In genomic region chr18:79680100-79680879, GRCh38 we compare ENCODE assay signal across 8 cellular contexts. TPM values are rescaled to one million over a fixed set of nuclear protein-coding genes. Genes with fewer than 3 reads are reported as not detected.
DNase-seq lines count a peak whose midpoint lies in the region; ATAC-seq, FAIRE-seq and TF ChIP-seq lines count a peak whose summit lies in the region.

No MANE protein-coding gene starts in this region.

- BruUV-seq in HepG2 (replicated peaks; lab: Mats Ljungman, UMichigan) = TSS peak; percentile 52

- peaks cover 52% of the 10 kb centered on the region for H3K4me1 Mint-ChIP-seq in stimulated activated memory B cell treated with anti-CD40 and anti-IgM and Interleukin-4, amounts not matched to agents 10 μg/mL and 1 μg/mL and 100 μg/mL, for 72 hours

- WGBS in HepG2 (ENCODE audit: low lambda C conversion rate) = 5% methylated on average over 23 of the region's 54 CpGs

- no peaks in the 10 kb centered on the region for H3K27me3 Mint-ChIP-seq in stimulated activated memory B cell treated with anti-CD40 and anti-IgM and Interleukin-4, amounts not matched to agents 10 μg/mL and 1 μg/mL and 100 μg/mL, for 72 hours

- CTCF ChIA-PET in AG04450 (lab: Charles Lee) (interaction anchor here (1.0 to 1.5 kb wide), 2 partner anchors 300 to 355 kb away, joined by 3 to 4 read pairs; partner anchors contain the start of gene RBFA), HepG2 (lab: Yijun Ruan, JAX; ENCODE audit: low intra/inter-chr PET ratio, low total read pairs) (no interaction called here)

- no peak overlapping the region for H2AFZ ChIP-seq in HepG2 (ENCODE audit: low read length)

- H3K9me3 ChIP-seq in AG04450 (ENCODE audit: control insufficient read depth, insufficient read depth, low read length) = no peaks in the 10 kb centered on the region; the same call in 1 of the 2 replicates
- H3K9me3 ChIP-seq in HepG2 (ENCODE audit: low read length) = no peaks in the 10 kb centered on the region

- DNase-seq in AG04450 (ENCODE audit: low read depth, low spot score) = no peak
- DNase-seq in SK-MEL-5 (ENCODE audit: low read depth, low spot score) = peak; percentile 35
- DNase-seq in T47D (ENCODE audit: low read depth in 1 of 2, low spot score in 1 of 2) = peak; percentile 36 to 45
- DNase-seq in HepG2 (ENCODE audit: low spot score) = peak; percentile 41
- no peak for DNase-seq in sciatic nerve (ENCODE audit: low spot score)

- H3K27ac Mint-ChIP-seq in stimulated activated memory B cell treated with anti-CD40 and anti-IgM and Interleukin-4, amounts not matched to agents 10 μg/mL and 1 μg/mL and 100 μg/mL, for 72 hours = peak overlapping the region; percentile 94

- ATAC-seq in GM18868 (IDR thresholded peaks at IDR 0.05; ENCODE audit: unreplicated experiment) = peak; percentile 0
- ATAC-seq in HG03469 (IDR thresholded peaks at IDR 0.05; ENCODE audit: unreplicated experiment) = peak; percentile 0
- peak; percentile 5 for ATAC-seq in HepG2
- ATAC-seq in stimulated activated memory B cell treated with anti-CD40 and anti-IgM and Interleukin-4, amounts not matched to agents 10 μg/mL and 1 μg/mL and 100 μg/mL, for 72 hours = peak; percentile 1
- no peak for ATAC-seq in sciatic nerve

- POLR2A ChIA-PET in AG04450 (lab: Yijun Ruan, JAX) = interaction anchor here (0.5 kb wide), 1 partner anchor 430 kb away, joined by 3 read pairs; no protein-coding TSS in a partner anchor
- POLR2A ChIA-PET in HepG2 (lab: Yijun Ruan, JAX) = no interaction called here

- peak overlapping the region; percentile 98 for H3K4me2 ChIP-seq in HepG2 (ENCODE audit: low read depth, low read length)

- TF ChIP-seq RAD21 in HepG2 (CRISPR knock-in tag; IDR thresholded peaks at IDR 0.05) = no peak

- H3K27ac ChIP-seq in AG04450 (ENCODE audit: low read depth, low read length) (no peak overlapping the region), HepG2 (ENCODE audit: extremely low read length, insufficient read depth, low read length) (peak overlapping the region; percentile 95)

- no peak for TF ChIP-seq POLR2A in HepG2 (IDR thresholded peaks at IDR 0.05; ENCODE audit: insufficient read depth in 1 of 2, low read depth in 2 of 2, low read length in 2 of 2)

- H4K20me1 ChIP-seq in HepG2 (ENCODE audit: insufficient read depth, low read length) = peaks cover 10% of the 10 kb centered on the region; the same call in 1 of the 2 replicates

- H3K36me3 Mint-ChIP-seq in stimulated activated memory B cell treated with anti-CD40 and anti-IgM and Interleukin-4, amounts not matched to agents 10 μg/mL and 1 μg/mL and 100 μg/mL, for 72 hours = peaks cover 5% of the 10 kb centered on the region

- H3K4me3 ChIP-seq in AG04450 (ENCODE audit: low read depth, low read length) (peak overlapping the region; percentile 79), HepG2 (replicated peaks in 1 of 3; ENCODE audit: insufficient read depth in 1 of 3, low read depth in 2 of 3, low read length in 3 of 3) (peak overlapping the region; percentile 74 to 90 (median 89))

- peaks cover 2 to 5% of the 10 kb centered on the region in 2 experiments; a peak in 2 of 5 replicates for H3K36me3 ChIP-seq in HepG2 (replicated peaks in 1 of 2; ENCODE audit: control insufficient read depth in 1 of 2, insufficient read depth in 2 of 2, low read length in 2 of 2)

- peaks cover 48% of the 10 kb centered on the region for H3K4me1 ChIP-seq in HepG2 (ENCODE audit: insufficient read depth, low read length)

- peak overlapping the region; percentile 78 for H3K4me3 Mint-ChIP-seq in stimulated activated memory B cell treated with anti-CD40 and anti-IgM and Interleukin-4, amounts not matched to agents 10 μg/mL and 1 μg/mL and 100 μg/mL, for 72 hours

- TF ChIP-seq EP300 in HepG2 (IDR thresholded peaks at IDR 0.05; ENCODE audit: low read depth in 2 of 2, low read length in 2 of 2) (no peak), HepG2 (CRISPR knock-in tag; IDR thresholded peaks at IDR 0.05; ENCODE audit: borderline replicate concordance) (no peak)

- H3K9ac ChIP-seq in HepG2 (ENCODE audit: insufficient read depth, low read depth, low read length) = peak overlapping the region; percentile 96

- H3K9me3 Mint-ChIP-seq in stimulated activated memory B cell treated with anti-CD40 and anti-IgM and Interleukin-4, amounts not matched to agents 10 μg/mL and 1 μg/mL and 100 μg/mL, for 72 hours = no peaks in the 10 kb centered on the region

- peak; percentile 59 for FAIRE-seq in HepG2 (lab: Jason Lieb, UNC)

- intact Hi-C loops in HepG2 (cut with micrococcal nuclease; ENCODE audit: unreplicated experiment) = no loop called here
- intact Hi-C loops in sciatic nerve (cut with DNase I) = no loop called here

- in situ Hi-C loops in SK-MEL-5 (cut with HindIII; ENCODE audit: low pct_unique_long_range_greater_than_20kb, low sequenced_read_pairs) (no loop called here), T47D (cut with HindIII; ENCODE audit: low pct_unique_long_range_greater_than_20kb, low sequenced_read_pairs) (no loop called here), HepG2 (cut with HindIII; ENCODE audit: extremely low pct_ligation_motif_present, low pct_unique_long_range_greater_than_20kb) (no loop called here)

- peaks cover 58% of the 10 kb centered on the region for H3K79me2 ChIP-seq in HepG2 (ENCODE audit: insufficient read depth, low read length)

- H3K27me3 ChIP-seq in AG04450 (ENCODE audit: control insufficient read depth, insufficient read depth, low read length) (no peaks in the 10 kb centered on the region), HepG2 (ENCODE audit: control insufficient read depth in 1 of 2, insufficient read depth in 2 of 2, low read length in 2 of 2) (no peaks in the 10 kb centered on the region; a peak in 1 of 5 replicates)

- TF ChIP-seq CTCF in AG04450 (IDR thresholded peaks at IDR 0.05; ENCODE audit: low read depth, low read length) (peak; percentile 4; the same call in 1 of the 2 replicates), HepG2 (CRISPR knock-in tag; IDR thresholded peaks at IDR 0.05) (no peak)

TF ChIP-seq in HepG2, 621 proteins besides CTCF, POLR2A, EP300 and RAD21 (continues in another document):
- TF ChIP-seq HMG20B (CRISPR knock-in tag; conservative IDR thresholded peaks at IDR 0.05) = no peak
- TF ChIP-seq MED1 (CRISPR knock-in tag; IDR thresholded peaks at IDR 0.05) = 0 out of 2 replicates have a peak, but pooled peaks have one; percentile 15
- TF ChIP-seq MYC (CRISPR knock-in tag; IDR thresholded peaks at IDR 0.05; ENCODE audit: borderline replicate concordance) = peak; percentile 7; the same call in 1 of the 2 replicates
- peak; percentile 33; the same call in 1 of the 2 replicates for TF ChIP-seq EED (CRISPR knock-in tag; IDR thresholded peaks at IDR 0.05)
- TF ChIP-seq MEIS2 (CRISPR knock-in tag; IDR thresholded peaks at IDR 0.05) = no peak
- TF ChIP-seq ZNF724P (CRISPR knock-in tag; IDR thresholded peaks at IDR 0.05; ENCODE audit: borderline replicate concordance) = 0 out of 2 replicates have a peak, but pooled peaks have one; percentile 23
- 0 out of 2 replicates have a peak, but pooled peaks have one; percentile 40 for TF ChIP-seq RFXAP (CRISPR knock-in tag; IDR thresholded peaks at IDR 0.05; ENCODE audit: borderline replicate concordance)
- TF ChIP-seq ZNF614 (CRISPR knock-in tag; IDR thresholded peaks at IDR 0.05; ENCODE audit: borderline replicate concordance) = 0 out of 2 replicates have a peak, but pooled peaks have one; percentile 39

RNA-seq across cellular contexts. Expression of gene CTDP1, which starts 0.7 kb away (rescaled TPM):
- polyA plus RNA-seq in AG04450 (2011; rRNA removed) (8.4 and 10.0 TPM in 2 replicates), HepG2 (2011; rRNA removed) (6.9 and 8.0 TPM in 2 replicates)
- polyA minus RNA-seq in AG04450 (2011; rRNA and poly(A)+ RNA removed) = 9.9 and 15.2 TPM in 2 replicates
- 17.6 and 21.6 TPM in 2 replicates for total RNA-seq in SK-MEL-5 (2014; rRNA removed; shearing (Covaris generic))
- polyA plus RNA-seq in SK-MEL-5 (2015; cell fraction: cytosol; rRNA removed) = 21.5 and 26.4 TPM in 2 replicates
- 11.3 and 15.9 TPM in 2 replicates for polyA plus RNA-seq in SK-MEL-5 (2015; cell fraction: nucleus; rRNA removed)
- total RNA-seq in HepG2 (2016; rRNA removed; fragmentation: Illumina TruSeq; extraction: Trizol) (9.9 and 11.0 TPM in 2 replicates), sciatic nerve (15.7 TPM)
- total RNA-seq in HepG2 (2016; cell fraction: cytosol; rRNA removed; fragmentation: Illumina TruSeq; extraction: Trizol; ENCODE audit: low read depth) = 3.1 and 4.7 TPM in 2 replicates
- total RNA-seq in HepG2 (2016; cell fraction: insoluble cytoplasmic fraction; rRNA removed; fragmentation: Illumina TruSeq; extraction: Trizol) = 9.0 and 10.9 TPM in 2 replicates
- total RNA-seq in HepG2 (2016; cell fraction: membrane; rRNA removed; fragmentation: Illumina TruSeq; extraction: Trizol) = 4.2 and 4.6 TPM in 2 replicates
- 8.1 and 9.4 TPM in 2 replicates for total RNA-seq in HepG2 (2016; cell fraction: nucleus; rRNA removed; fragmentation: Illumina TruSeq; extraction: Trizol)
- 4.9 and 6.4 TPM in 2 replicates for polyA plus RNA-seq in HepG2 (2011; cell fraction: cytosol; rRNA removed)
- 14.1 and 18.1 TPM in 2 replicates for polyA plus RNA-seq in HepG2 (2011; cell fraction: nucleus; rRNA removed)
- 5.4 and 8.7 TPM in 2 replicates for polyA plus RNA-seq in HepG2 (2012)
- polyA plus RNA-seq in HepG2 (2016; cell fraction: cytosol; fragmentation: Illumina TruSeq; extraction: Trizol; ENCODE audit: low read depth) = 0.57 and 0.62 TPM in 2 replicates
- 9.2 and 9.6 TPM in 2 replicates for polyA plus RNA-seq in HepG2 (2016; cell fraction: insoluble cytoplasmic fraction; fragmentation: Illumina TruSeq; extraction: Trizol; ENCODE audit: low read depth)
- polyA plus RNA-seq in HepG2 (2016; cell fraction: membrane; fragmentation: Illumina TruSeq; extraction: Trizol; ENCODE audit: low read depth) = 1.5 and 1.8 TPM in 2 replicates
- polyA plus RNA-seq in HepG2 (2016; cell fraction: nucleus; fragmentation: Illumina TruSeq; extraction: Trizol; ENCODE audit: insufficient read depth, low read depth) = 12.6 and 13.4 TPM in 2 replicates
- polyA minus RNA-seq in HepG2 (2011; rRNA and poly(A)+ RNA removed; ENCODE audit: low replicate concordance) = 12.3 and 14.8 TPM in 2 replicates
- polyA minus RNA-seq in HepG2 (2011; cell fraction: cytosol; rRNA and poly(A)+ RNA removed) = 5.7 and 6.2 TPM in 2 replicates
- polyA minus RNA-seq in HepG2 (2011; cell fraction: nucleus; rRNA and poly(A)+ RNA removed) = 11.6 and 14.5 TPM in 2 replicates

Comparison
In these comparisons a context has a peak if more than half of its experiments do, and no peak if none do; other contexts are left out.
1. DNase-seq: peak in SK-MEL-5 (single experiment), T47D (2 of 2) and HepG2 (single experiment); none in AG04450 (single experiment) and sciatic nerve (single experiment).